In genomic region chr13:57063007-57063406, GRCh38 we compare ENCODE assay signal across 1 cellular context.
TF ChIP-seq lines count a peak whose summit lies in the region.

No MANE protein-coding gene starts in this region.

TF ChIP-seq in HepG2, 621 proteins besides CTCF, POLR2A, EP300 and RAD21 (continued from another document):
- TF ChIP-seq ZSCAN25 (CRISPR knock-in tag; IDR thresholded peaks at IDR 0.05) (no peak), ZBTB37 (CRISPR knock-in tag; IDR thresholded peaks at IDR 0.05) (no peak), MEF2D (CRISPR knock-in tag; IDR thresholded peaks at IDR 0.05) (no peak)
